9 cellular contexts compared by ENCODE assay signal in genomic region chr5:153896701-153897100, GRCh38.
A peak's percentile ranks its signal among the peaks of the same experiment; 100 is the strongest.
DNase-seq lines count a peak whose midpoint lies in the region; ATAC-seq, FAIRE-seq and TF ChIP-seq lines count a peak whose summit lies in the region.
"Had no signal": no experiment of that assay in that cellular context is flagged by ENCODE, and none has a peak within 500 bp of the region (broad histone marks: within the 10 kb centered on the region; RNA-seq: fewer than 3 reads in every experiment).

No MANE protein-coding gene starts in this region.

- in situ Hi-C loops in GM13976 (cut with MboI; ENCODE audit: low sequenced_read_pairs, unreplicated experiment), result no loop called here

- no peak overlapping the region for H3K27ac Mint-ChIP-seq in activated naive CD8-positive, alpha-beta T cell treated with anti-CD3 and anti-CD28 coated beads for 36 hours

- H3K9me3 Mint-ChIP-seq in activated naive CD8-positive, alpha-beta T cell treated with anti-CD3 and anti-CD28 coated beads for 36 hours, result no peaks in the 10 kb centered on the region

- no peaks in the 10 kb centered on the region for H3K27me3 Mint-ChIP-seq in activated naive CD8-positive, alpha-beta T cell treated with anti-CD3 and anti-CD28 coated beads for 36 hours

- no peak for TF ChIP-seq CTCF in GM13976 (IDR thresholded peaks at IDR 0.05; ENCODE audit: borderline replicate concordance, control extremely low read depth, extremely low read depth, insufficient read depth, missing control alignments)

- peak; percentile 48 for DNase-seq in GM13976 (ENCODE audit: low spot score)
- DNase-seq in LHCN-M2 (ENCODE audit: low read depth), result peak; percentile 85
- DNase-seq in astrocyte of the hippocampus (ENCODE audit: low read depth, low spot score), result peak; percentile 72
- no peak for DNase-seq in middle frontal gyrus (ENCODE audit: extremely low spot score, low spot score)
- no peak for DNase-seq in HTR-8/SVneo (ENCODE audit: insufficient read length, low spot score)
- DNase-seq in activated naive CD8-positive, alpha-beta T cell treated with anti-CD3 and anti-CD28 coated beads for 36 hours, result no peak
- no peak for DNase-seq in stimulated activated CD4-positive, alpha-beta T cell treated with anti-CD3 and anti-CD28 coated beads, Interleukin-2, amount 100 ng/mL, for 24 hours

- FAIRE-seq in HTR-8/SVneo (lab: Jason Lieb, UNC), result no peak

- H3K4me3 Mint-ChIP-seq in activated naive CD8-positive, alpha-beta T cell treated with anti-CD3 and anti-CD28 coated beads for 36 hours, result no peak overlapping the region

- ATAC-seq in GM21717 (IDR thresholded peaks at IDR 0.05; ENCODE audit: unreplicated experiment), result peak; percentile 99
- ATAC-seq: body of pancreas had no signal

- no peaks in the 10 kb centered on the region for H3K36me3 Mint-ChIP-seq in activated naive CD8-positive, alpha-beta T cell treated with anti-CD3 and anti-CD28 coated beads for 36 hours

- H3K4me1 Mint-ChIP-seq in activated naive CD8-positive, alpha-beta T cell treated with anti-CD3 and anti-CD28 coated beads for 36 hours, result no peaks in the 10 kb centered on the region

Comparison
In these comparisons a context has a peak if more than half of its experiments do, and no peak if none do; other contexts are left out.
1. DNase-seq: peak in GM13976 (single experiment), LHCN-M2 (single experiment) and astrocyte of the hippocampus (single experiment); none in middle frontal gyrus (single experiment), HTR-8/SVneo (single experiment), activated naive CD8-positive, alpha-beta T cell treated with anti-CD3 and anti-CD28 coated beads for 36 hours (single experiment) and stimulated activated CD4-positive, alpha-beta T cell treated with anti-CD3 and anti-CD28 coated beads, Interleukin-2, amount 100 ng/mL, for 24 hours (0 of 2).